ENCODE assay signal across 9 cellular contexts in genomic region chr9:3526166-3526902, GRCh38. TPM values are rescaled to one million over a fixed set of nuclear protein-coding genes. Genes with fewer than 3 reads are reported as not detected.
A peak's percentile ranks its signal among the peaks of the same experiment; 100 is the strongest.
DNase-seq lines count a peak whose midpoint lies in the region; ATAC-seq, FAIRE-seq and TF ChIP-seq lines count a peak whose summit lies in the region.
"Had no signal": no experiment of that assay in that cellular context is flagged by ENCODE, and none has a peak within 500 bp of the region (broad histone marks: within the 10 kb centered on the region; RNA-seq: fewer than 3 reads in every experiment).

No MANE protein-coding gene starts in this region.

- peak overlapping the region; percentile 100 for H3K27ac ChIP-seq in kidney (ENCODE audit: low read depth in 2 of 2, low read length in 2 of 2)

- DNase-seq in AG09309 (ENCODE audit: low read depth) (no peak), NCI-H2196 treated with DMSO at 0.1 percent for 48 hours (lab: John Stamatoyannopoulos, UW; ENCODE audit: unreplicated experiment) (peak; percentile 95), kidney (peak; percentile 96)
- DNase-seq in activated CD4-positive, CD25-positive, alpha-beta regulatory T cell treated with anti-CD3 and anti-CD28 coated beads, Interleukin-2, amount 50 U/mL, for 16 hours (ENCODE audit: low read depth, low spot score), result peak; percentile 82
- peak; percentile 90 for DNase-seq in central memory CD4-positive, alpha-beta T cell
- peak; percentile 74 to 83 (median 81) for DNase-seq in stimulated activated CD4-positive, alpha-beta T cell treated with anti-CD3 and anti-CD28 coated beads, Interleukin-12 subunit alpha, Interleukin-12 subunit beta, amount 100 ng/mL, for 48 hours (ENCODE audit: low read depth in 2 of 3, low spot score in 1 of 3)

- H3K4me3 ChIP-seq in AG09309 (ENCODE audit: control insufficient read depth, low read depth, low read length) (peak overlapping the region; percentile 94), kidney (ENCODE audit: low read length in 2 of 2) (peak overlapping the region; percentile 81 to 96)

- TF ChIP-seq CTCF in AG09309 (IDR thresholded peaks at IDR 0.05; ENCODE audit: control insufficient read depth, insufficient read depth, low read depth, low read length, missing control alignments) (no peak), kidney (IDR thresholded peaks at IDR 0.05; ENCODE audit: borderline replicate concordance, extremely low read depth, insufficient read depth) (no peak)

- no peaks in the 10 kb centered on the region for H3K9me3 ChIP-seq in kidney (ENCODE audit: control insufficient read depth in 1 of 2, low read length in 2 of 2)

- H3K36me3 ChIP-seq in kidney (ENCODE audit: control insufficient read depth in 1 of 2, insufficient read depth in 2 of 2, low read length in 2 of 2), result no peaks in the 10 kb centered on the region

- intact Hi-C loops in kidney (cut with DNase I), result no loop called here

- peak overlapping the region; percentile 100 for H3K9ac ChIP-seq in kidney (ENCODE audit: low read length in 2 of 2)

- FAIRE-seq in kidney (lab: Jason Lieb, UNC), result no peak
- FAIRE-seq: TTC549 had no signal

- ATAC-seq in GM18909 (IDR thresholded peaks at IDR 0.05; ENCODE audit: poor library complexity, unreplicated experiment) (peak; percentile 64), HG03159 (IDR thresholded peaks at IDR 0.05; ENCODE audit: unreplicated experiment) (peak; percentile 63)

- H3K4me1 ChIP-seq in kidney (ENCODE audit: control insufficient read depth in 1 of 2, insufficient read depth in 1 of 2, low read depth in 1 of 2, low read length in 2 of 2), result peaks cover 6 to 9% of the 10 kb centered on the region in 2 donors

RNA-seq across cellular contexts. Expression of gene RFX3, which starts 0.5 kb away (rescaled TPM):
- 17.8 TPM for total RNA-seq in kidney
- 1.6 TPM for polyA plus RNA-seq in kidney (ENCODE audit: insufficient read depth, low read depth, low replicate concordance)
